22 cellular contexts compared by ENCODE assay signal in genomic region chr18:61549889-61550288, GRCh38.
"Had no signal": no experiment of that assay in that cellular context is flagged by ENCODE, and none has a peak within 500 bp of the region (broad histone marks: within the 10 kb centered on the region; RNA-seq: fewer than 3 reads in every experiment).

No MANE protein-coding gene starts in this region.

- H3K4me1 Mint-ChIP-seq: naive B cell had no signal

- H3K27ac Mint-ChIP-seq: activated B cell treated with CpG ODN at 0.5 μM for 24 hours; activated CD8-positive, alpha-beta T cell treated with anti-CD3 and anti-CD28 coated beads for 36 hours; activated naive CD8-positive, alpha-beta T cell; activated T-helper 2 cell treated with anti-CD3 and anti-CD28 coated beads, Interferon-gamma antibody, Interleukin-2, Interleukin-4, amounts not matched to agents 10 μg/mL and 5 μg/mL and 100 μg/mL, durations not matched to agents 14 hours and 24 hours and 36 hours; nephron progenitor cell had no signal

- DNase-seq: activated B cell treated with CpG ODN at 0.5 μM for 24 hours; activated CD4-positive, alpha-beta T cell treated with anti-CD3 and anti-CD28 coated beads, Interleukin-2, amount 50 U/mL, for 1 hour; activated CD8-positive, alpha-beta T cell treated with anti-CD3 and anti-CD28 coated beads for 36 hours; activated T-cell treated with anti-CD3 and anti-CD28 coated beads, Interleukin-2, amount 50 U/mL, for 48 hours; aorta; body of pancreas; dermis blood vessel endothelial cell; effector CD4-positive, alpha-beta T cell; esophagus squamous epithelium; foreskin melanocyte; heart right ventricle; kidney glomerular epithelial cell; naive B cell; nephron progenitor cell; occipital lobe; spleen; stimulated activated naive CD4-positive, alpha-beta T cell; T-helper 2 cell; tibial artery had no signal

- ATAC-seq: activated CD8-positive, alpha-beta T cell treated with anti-CD3 and anti-CD28 coated beads for 36 hours; body of pancreas; heart right ventricle; left lobe of liver had no signal

- H3K4me3 Mint-ChIP-seq: activated B cell treated with CpG ODN at 0.5 μM for 24 hours; activated CD8-positive, alpha-beta T cell treated with anti-CD3 and anti-CD28 coated beads for 36 hours; activated naive CD8-positive, alpha-beta T cell; naive B cell; nephron progenitor cell had no signal

- H3K9me3 Mint-ChIP-seq: activated B cell treated with CpG ODN at 0.5 μM for 24 hours; activated CD8-positive, alpha-beta T cell treated with anti-CD3 and anti-CD28 coated beads for 36 hours; activated T-helper 2 cell treated with anti-CD3 and anti-CD28 coated beads, Interferon-gamma antibody, Interleukin-2, Interleukin-4, amounts not matched to agents 10 μg/mL and 5 μg/mL and 100 μg/mL, durations not matched to agents 14 hours and 24 hours and 36 hours; naive B cell; nephron progenitor cell had no signal

- H3K36me3 Mint-ChIP-seq: activated naive CD8-positive, alpha-beta T cell; naive B cell had no signal
